ENCODE assay signal across 1 cellular context in the genomic region with DNA sequence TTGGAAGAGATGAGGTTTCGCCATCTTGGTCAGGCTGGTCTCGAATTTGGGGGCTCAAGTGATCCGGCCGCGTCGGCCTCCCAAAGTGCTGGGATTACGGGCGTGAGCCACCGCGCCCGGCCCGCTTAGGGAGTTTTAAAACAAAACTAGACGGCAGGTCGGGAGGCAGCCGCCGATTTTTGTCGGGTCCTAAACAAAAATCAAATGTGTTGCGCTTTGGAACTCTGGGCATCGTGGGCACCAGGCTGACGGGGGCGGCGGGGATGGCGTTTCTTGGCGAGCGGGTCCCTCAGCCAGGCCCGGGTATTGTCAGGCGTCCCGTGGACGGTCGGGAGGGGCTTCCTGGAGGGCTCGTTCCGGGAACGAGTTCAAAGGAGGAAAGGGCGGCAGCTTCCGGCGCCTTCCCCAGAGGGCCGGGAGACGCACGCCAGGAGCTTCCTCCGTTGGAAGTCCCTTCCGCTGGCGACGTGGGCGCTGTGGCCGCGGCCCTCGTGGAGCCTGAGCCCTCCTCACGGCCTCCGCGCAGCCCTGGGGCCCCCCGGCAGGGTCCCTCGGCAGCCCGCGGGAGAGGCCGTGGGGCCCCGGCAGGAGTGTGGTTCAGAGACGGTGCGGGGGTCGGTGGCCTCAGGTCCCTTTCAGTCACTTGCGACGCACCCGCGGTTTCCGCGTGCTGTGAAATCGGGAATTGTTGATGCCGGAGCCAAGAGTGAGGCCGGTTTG.
A peak's percentile ranks its signal among the peaks of the same experiment; 100 is the strongest.
TF ChIP-seq lines count a peak whose summit lies in the region.

No MANE protein-coding gene starts in this region.

TF ChIP-seq in HepG2, 621 proteins besides CTCF, POLR2A, EP300 and RAD21 (continued from another document and continues in another):
- TF ChIP-seq, protein P1, sequence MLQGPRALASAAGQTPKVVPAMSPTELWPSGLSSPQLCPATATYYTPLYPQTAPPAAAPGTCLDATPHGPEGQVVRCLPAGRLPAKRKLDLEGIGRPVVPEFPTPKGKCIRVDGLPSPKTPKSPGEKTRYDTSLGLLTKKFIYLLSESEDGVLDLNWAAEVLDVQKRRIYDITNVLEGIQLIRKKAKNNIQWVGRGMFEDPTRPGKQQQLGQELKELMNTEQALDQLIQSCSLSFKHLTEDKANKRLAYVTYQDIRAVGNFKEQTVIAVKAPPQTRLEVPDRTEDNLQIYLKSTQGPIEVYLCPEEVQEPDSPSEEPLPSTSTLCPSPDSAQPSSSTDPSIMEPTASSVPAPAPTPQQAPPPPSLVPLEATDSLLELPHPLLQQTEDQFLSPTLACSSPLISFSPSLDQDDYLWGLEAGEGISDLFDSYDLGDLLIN (CRISPR knock-in tag; IDR thresholded peaks at IDR 0.05; ENCODE audit: borderline replicate concordance) = peak; percentile 59; the same call in 1 of the 2 replicates
- TF ChIP-seq CENPX (CRISPR knock-in tag; IDR thresholded peaks at IDR 0.05) (no peak), ARNT2 (CRISPR knock-in tag; IDR thresholded peaks at IDR 0.05; ENCODE audit: low read depth) (peak; percentile 47; the same call in 1 of the 2 replicates), AGO1 (IDR thresholded peaks at IDR 0.05; ENCODE audit: low read depth, low read length, poor library complexity, severe bottlenecking) (no peak), ZMYM3 (CRISPR knock-in tag; IDR thresholded peaks at IDR 0.05) (no peak), ZNF138 (CRISPR knock-in tag; IDR thresholded peaks at IDR 0.05; ENCODE audit: low read depth) (0 out of 2 replicates have a peak, but pooled peaks have one; percentile 58), SALL2 (CRISPR knock-in tag; IDR thresholded peaks at IDR 0.05) (peak; percentile 82), HNRNPH1 (optimal IDR thresholded peaks at IDR 0.05; ENCODE audit: low read depth, low read length) (no peak), THAP11 (CRISPR knock-in tag; IDR thresholded peaks at IDR 0.05) (peak; percentile 58), ZBTB8A (CRISPR knock-in tag; IDR thresholded peaks at IDR 0.05; ENCODE audit: borderline replicate concordance, low read depth) (no peak; the same call in 1 of the 2 replicates), SRSF4 (IDR thresholded peaks at IDR 0.05; ENCODE audit: low read depth, low read length, poor library complexity, severe bottlenecking) (no peak), KMT2B (CRISPR knock-in tag; IDR thresholded peaks at IDR 0.05) (0 out of 2 replicates have a peak, but pooled peaks have one; percentile 60), ZNF460 (CRISPR knock-in tag; IDR thresholded peaks at IDR 0.05; ENCODE audit: borderline replicate concordance) (no peak; the same call in 1 of the 2 replicates), STAG1 (CRISPR knock-in tag; IDR thresholded peaks at IDR 0.05) (peak; percentile 29; the same call in 1 of the 2 replicates), U2AF1 (optimal IDR thresholded peaks at IDR 0.05; ENCODE audit: low read depth, low read length) (no peak), ISX (CRISPR knock-in tag; conservative IDR thresholded peaks at IDR 0.05) (peak; percentile 74; the same call in 1 of the 2 replicates), RARA (CRISPR knock-in tag; IDR thresholded peaks at IDR 0.05) (peak; percentile 40), ZBTB42 (CRISPR knock-in tag; IDR thresholded peaks at IDR 0.05) (peak; percentile 69; the same call in 1 of the 2 replicates), SAP130 (CRISPR knock-in tag; IDR thresholded peaks at IDR 0.05; ENCODE audit: low read depth) (peak; percentile 72), FOXK2 (IDR thresholded peaks at IDR 0.05) (no peak), ELF4 (CRISPR knock-in tag; IDR thresholded peaks at IDR 0.05; ENCODE audit: borderline replicate concordance) (no peak)
- TF ChIP-seq, protein P2, sequence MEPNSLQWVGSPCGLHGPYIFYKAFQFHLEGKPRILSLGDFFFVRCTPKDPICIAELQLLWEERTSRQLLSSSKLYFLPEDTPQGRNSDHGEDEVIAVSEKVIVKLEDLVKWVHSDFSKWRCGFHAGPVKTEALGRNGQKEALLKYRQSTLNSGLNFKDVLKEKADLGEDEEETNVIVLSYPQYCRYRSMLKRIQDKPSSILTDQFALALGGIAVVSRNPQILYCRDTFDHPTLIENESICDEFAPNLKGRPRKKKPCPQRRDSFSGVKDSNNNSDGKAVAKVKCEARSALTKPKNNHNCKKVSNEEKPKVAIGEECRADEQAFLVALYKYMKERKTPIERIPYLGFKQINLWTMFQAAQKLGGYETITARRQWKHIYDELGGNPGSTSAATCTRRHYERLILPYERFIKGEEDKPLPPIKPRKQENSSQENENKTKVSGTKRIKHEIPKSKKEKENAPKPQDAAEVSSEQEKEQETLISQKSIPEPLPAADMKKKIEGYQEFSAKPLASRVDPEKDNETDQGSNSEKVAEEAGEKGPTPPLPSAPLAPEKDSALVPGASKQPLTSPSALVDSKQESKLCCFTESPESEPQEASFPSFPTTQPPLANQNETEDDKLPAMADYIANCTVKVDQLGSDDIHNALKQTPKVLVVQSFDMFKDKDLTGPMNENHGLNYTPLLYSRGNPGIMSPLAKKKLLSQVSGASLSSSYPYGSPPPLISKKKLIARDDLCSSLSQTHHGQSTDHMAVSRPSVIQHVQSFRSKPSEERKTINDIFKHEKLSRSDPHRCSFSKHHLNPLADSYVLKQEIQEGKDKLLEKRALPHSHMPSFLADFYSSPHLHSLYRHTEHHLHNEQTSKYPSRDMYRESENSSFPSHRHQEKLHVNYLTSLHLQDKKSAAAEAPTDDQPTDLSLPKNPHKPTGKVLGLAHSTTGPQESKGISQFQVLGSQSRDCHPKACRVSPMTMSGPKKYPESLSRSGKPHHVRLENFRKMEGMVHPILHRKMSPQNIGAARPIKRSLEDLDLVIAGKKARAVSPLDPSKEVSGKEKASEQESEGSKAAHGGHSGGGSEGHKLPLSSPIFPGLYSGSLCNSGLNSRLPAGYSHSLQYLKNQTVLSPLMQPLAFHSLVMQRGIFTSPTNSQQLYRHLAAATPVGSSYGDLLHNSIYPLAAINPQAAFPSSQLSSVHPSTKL (CRISPR knock-in tag; IDR thresholded peaks at IDR 0.05) = peak; percentile 63; the same call in 1 of the 2 replicates
- TF ChIP-seq, protein P3, sequence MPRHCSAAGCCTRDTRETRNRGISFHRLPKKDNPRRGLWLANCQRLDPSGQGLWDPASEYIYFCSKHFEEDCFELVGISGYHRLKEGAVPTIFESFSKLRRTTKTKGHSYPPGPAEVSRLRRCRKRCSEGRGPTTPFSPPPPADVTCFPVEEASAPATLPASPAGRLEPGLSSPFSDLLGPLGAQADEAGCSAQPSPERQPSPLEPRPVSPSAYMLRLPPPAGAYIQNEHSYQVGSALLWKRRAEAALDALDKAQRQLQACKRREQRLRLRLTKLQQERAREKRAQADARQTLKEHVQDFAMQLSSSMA (CRISPR knock-in tag; IDR thresholded peaks at IDR 0.05) = peak; percentile 72; the same call in 1 of the 2 replicates
- TF ChIP-seq, protein P4, sequence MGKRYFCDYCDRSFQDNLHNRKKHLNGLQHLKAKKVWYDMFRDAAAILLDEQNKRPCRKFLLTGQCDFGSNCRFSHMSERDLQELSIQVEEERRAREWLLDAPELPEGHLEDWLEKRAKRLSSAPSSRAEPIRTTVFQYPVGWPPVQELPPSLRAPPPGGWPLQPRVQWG (CRISPR knock-in tag; IDR thresholded peaks at IDR 0.05; ENCODE audit: borderline replicate concordance, low read depth) = no peak
- TF ChIP-seq, protein P5, sequence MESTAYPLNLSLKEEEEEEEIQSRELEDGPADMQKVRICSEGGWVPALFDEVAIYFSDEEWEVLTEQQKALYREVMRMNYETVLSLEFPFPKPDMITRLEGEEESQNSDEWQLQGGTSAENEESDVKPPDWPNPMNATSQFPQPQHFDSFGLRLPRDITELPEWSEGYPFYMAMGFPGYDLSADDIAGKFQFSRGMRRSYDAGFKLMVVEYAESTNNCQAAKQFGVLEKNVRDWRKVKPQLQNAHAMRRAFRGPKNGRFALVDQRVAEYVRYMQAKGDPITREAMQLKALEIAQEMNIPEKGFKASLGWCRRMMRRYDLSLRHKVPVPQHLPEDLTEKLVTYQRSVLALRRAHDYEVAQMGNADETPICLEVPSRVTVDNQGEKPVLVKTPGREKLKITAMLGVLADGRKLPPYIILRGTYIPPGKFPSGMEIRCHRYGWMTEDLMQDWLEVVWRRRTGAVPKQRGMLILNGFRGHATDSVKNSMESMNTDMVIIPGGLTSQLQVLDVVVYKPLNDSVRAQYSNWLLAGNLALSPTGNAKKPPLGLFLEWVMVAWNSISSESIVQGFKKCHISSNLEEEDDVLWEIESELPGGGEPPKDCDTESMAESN (CRISPR knock-in tag; conservative IDR thresholded peaks at IDR 0.05) = peak; percentile 49; the same call in 1 of the 2 replicates
- TF ChIP-seq, protein P6, sequence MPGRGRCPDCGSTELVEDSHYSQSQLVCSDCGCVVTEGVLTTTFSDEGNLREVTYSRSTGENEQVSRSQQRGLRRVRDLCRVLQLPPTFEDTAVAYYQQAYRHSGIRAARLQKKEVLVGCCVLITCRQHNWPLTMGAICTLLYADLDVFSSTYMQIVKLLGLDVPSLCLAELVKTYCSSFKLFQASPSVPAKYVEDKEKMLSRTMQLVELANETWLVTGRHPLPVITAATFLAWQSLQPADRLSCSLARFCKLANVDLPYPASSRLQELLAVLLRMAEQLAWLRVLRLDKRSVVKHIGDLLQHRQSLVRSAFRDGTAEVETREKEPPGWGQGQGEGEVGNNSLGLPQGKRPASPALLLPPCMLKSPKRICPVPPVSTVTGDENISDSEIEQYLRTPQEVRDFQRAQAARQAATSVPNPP (CRISPR knock-in tag; IDR thresholded peaks at IDR 0.05) = no peak
- TF ChIP-seq, protein P7, sequence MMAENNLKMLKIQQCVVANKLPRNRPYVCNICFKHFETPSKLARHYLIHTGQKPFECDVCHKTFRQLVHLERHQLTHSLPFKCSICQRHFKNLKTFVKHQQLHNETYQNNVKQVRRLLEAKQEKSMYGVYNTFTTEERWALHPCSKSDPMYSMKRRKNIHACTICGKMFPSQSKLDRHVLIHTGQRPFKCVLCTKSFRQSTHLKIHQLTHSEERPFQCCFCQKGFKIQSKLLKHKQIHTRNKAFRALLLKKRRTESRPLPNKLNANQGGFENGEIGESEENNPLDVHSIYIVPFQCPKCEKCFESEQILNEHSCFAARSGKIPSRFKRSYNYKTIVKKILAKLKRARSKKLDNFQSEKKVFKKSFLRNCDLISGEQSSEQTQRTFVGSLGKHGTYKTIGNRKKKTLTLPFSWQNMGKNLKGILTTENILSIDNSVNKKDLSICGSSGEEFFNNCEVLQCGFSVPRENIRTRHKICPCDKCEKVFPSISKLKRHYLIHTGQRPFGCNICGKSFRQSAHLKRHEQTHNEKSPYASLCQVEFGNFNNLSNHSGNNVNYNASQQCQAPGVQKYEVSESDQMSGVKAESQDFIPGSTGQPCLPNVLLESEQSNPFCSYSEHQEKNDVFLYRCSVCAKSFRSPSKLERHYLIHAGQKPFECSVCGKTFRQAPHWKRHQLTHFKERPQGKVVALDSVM (CRISPR knock-in tag; IDR thresholded peaks at IDR 0.05) = 0 out of 2 replicates have a peak, but pooled peaks have one; percentile 8
- TF ChIP-seq, protein P8, sequence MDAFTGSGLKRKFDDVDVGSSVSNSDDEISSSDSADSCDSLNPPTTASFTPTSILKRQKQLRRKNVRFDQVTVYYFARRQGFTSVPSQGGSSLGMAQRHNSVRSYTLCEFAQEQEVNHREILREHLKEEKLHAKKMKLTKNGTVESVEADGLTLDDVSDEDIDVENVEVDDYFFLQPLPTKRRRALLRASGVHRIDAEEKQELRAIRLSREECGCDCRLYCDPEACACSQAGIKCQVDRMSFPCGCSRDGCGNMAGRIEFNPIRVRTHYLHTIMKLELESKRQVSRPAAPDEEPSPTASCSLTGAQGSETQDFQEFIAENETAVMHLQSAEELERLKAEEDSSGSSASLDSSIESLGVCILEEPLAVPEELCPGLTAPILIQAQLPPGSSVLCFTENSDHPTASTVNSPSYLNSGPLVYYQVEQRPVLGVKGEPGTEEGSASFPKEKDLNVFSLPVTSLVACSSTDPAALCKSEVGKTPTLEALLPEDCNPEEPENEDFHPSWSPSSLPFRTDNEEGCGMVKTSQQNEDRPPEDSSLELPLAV (CRISPR knock-in tag; conservative IDR thresholded peaks at IDR 0.05; ENCODE audit: low read depth) = no peak
- TF ChIP-seq, protein P9, sequence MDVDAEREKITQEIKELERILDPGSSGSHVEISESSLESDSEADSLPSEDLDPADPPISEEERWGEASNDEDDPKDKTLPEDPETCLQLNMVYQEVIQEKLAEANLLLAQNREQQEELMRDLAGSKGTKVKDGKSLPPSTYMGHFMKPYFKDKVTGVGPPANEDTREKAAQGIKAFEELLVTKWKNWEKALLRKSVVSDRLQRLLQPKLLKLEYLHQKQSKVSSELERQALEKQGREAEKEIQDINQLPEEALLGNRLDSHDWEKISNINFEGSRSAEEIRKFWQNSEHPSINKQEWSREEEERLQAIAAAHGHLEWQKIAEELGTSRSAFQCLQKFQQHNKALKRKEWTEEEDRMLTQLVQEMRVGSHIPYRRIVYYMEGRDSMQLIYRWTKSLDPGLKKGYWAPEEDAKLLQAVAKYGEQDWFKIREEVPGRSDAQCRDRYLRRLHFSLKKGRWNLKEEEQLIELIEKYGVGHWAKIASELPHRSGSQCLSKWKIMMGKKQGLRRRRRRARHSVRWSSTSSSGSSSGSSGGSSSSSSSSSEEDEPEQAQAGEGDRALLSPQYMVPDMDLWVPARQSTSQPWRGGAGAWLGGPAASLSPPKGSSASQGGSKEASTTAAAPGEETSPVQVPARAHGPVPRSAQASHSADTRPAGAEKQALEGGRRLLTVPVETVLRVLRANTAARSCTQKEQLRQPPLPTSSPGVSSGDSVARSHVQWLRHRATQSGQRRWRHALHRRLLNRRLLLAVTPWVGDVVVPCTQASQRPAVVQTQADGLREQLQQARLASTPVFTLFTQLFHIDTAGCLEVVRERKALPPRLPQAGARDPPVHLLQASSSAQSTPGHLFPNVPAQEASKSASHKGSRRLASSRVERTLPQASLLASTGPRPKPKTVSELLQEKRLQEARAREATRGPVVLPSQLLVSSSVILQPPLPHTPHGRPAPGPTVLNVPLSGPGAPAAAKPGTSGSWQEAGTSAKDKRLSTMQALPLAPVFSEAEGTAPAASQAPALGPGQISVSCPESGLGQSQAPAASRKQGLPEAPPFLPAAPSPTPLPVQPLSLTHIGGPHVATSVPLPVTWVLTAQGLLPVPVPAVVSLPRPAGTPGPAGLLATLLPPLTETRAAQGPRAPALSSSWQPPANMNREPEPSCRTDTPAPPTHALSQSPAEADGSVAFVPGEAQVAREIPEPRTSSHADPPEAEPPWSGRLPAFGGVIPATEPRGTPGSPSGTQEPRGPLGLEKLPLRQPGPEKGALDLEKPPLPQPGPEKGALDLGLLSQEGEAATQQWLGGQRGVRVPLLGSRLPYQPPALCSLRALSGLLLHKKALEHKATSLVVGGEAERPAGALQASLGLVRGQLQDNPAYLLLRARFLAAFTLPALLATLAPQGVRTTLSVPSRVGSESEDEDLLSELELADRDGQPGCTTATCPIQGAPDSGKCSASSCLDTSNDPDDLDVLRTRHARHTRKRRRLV (CRISPR knock-in tag; IDR thresholded peaks at IDR 0.05) = no peak
- TF ChIP-seq, protein P10, sequence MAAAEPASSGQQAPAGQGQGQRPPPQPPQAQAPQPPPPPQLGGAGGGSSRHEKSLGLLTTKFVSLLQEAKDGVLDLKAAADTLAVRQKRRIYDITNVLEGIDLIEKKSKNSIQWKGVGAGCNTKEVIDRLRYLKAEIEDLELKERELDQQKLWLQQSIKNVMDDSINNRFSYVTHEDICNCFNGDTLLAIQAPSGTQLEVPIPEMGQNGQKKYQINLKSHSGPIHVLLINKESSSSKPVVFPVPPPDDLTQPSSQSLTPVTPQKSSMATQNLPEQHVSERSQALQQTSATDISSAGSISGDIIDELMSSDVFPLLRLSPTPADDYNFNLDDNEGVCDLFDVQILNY (CRISPR knock-in tag; conservative IDR thresholded peaks at IDR 0.05) = no peak
- TF ChIP-seq, protein P11, sequence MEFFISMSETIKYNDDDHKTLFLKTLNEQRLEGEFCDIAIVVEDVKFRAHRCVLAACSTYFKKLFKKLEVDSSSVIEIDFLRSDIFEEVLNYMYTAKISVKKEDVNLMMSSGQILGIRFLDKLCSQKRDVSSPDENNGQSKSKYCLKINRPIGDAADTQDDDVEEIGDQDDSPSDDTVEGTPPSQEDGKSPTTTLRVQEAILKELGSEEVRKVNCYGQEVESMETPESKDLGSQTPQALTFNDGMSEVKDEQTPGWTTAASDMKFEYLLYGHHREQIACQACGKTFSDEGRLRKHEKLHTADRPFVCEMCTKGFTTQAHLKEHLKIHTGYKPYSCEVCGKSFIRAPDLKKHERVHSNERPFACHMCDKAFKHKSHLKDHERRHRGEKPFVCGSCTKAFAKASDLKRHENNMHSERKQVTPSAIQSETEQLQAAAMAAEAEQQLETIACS (CRISPR knock-in tag; IDR thresholded peaks at IDR 0.05) = no peak
